ENCODE assay signal across 1 cellular context in the genomic region with DNA sequence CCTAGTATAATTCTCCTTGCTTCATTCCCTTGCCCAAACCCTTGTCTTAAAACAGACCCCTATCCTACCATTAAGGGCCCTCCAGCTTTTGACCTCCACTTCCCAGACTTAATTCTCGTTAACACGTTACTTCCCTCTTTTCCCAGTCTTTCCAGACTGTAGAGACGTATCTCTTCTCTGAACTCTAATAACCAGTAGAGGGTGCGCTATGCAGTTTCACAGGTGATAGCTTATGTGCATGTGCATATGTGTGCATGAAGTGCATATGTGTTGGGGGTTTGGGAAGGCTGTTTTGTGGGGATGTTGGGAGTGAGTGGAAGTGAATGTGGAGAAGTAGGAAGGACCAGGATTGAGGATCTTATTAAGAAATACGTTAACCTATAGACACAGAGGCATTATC.
TF ChIP-seq lines count a peak whose summit lies in the region.

No MANE protein-coding gene starts in this region.

TF ChIP-seq in HepG2, 621 proteins besides CTCF, POLR2A, EP300 and RAD21 (continued from another document):
- TF ChIP-seq, protein P1, sequence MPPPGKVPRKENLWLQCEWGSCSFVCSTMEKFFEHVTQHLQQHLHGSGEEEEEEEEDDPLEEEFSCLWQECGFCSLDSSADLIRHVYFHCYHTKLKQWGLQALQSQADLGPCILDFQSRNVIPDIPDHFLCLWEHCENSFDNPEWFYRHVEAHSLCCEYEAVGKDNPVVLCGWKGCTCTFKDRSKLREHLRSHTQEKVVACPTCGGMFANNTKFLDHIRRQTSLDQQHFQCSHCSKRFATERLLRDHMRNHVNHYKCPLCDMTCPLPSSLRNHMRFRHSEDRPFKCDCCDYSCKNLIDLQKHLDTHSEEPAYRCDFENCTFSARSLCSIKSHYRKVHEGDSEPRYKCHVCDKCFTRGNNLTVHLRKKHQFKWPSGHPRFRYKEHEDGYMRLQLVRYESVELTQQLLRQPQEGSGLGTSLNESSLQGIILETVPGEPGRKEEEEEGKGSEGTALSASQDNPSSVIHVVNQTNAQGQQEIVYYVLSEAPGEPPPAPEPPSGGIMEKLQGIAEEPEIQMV (CRISPR knock-in tag; IDR thresholded peaks at IDR 0.05; ENCODE audit: low read depth): no peak
- no peak for TF ChIP-seq EZH2 (conservative IDR thresholded peaks at IDR 0.05; ENCODE audit: low read depth, low read length)
- TF ChIP-seq FOXO4 (CRISPR knock-in tag; conservative IDR thresholded peaks at IDR 0.05): no peak
- TF ChIP-seq ZNF44 (CRISPR knock-in tag; IDR thresholded peaks at IDR 0.05): no peak
- no peak for TF ChIP-seq ZNF644 (CRISPR knock-in tag; IDR thresholded peaks at IDR 0.05; ENCODE audit: low read depth)
- TF ChIP-seq ZNF10 (CRISPR knock-in tag; IDR thresholded peaks at IDR 0.05; ENCODE audit: borderline replicate concordance, low read depth): no peak
- TF ChIP-seq KLF16 (CRISPR knock-in tag; IDR thresholded peaks at IDR 0.05): no peak
- TF ChIP-seq SRSF4 (IDR thresholded peaks at IDR 0.05; ENCODE audit: low read depth, low read length, poor library complexity, severe bottlenecking): no peak
- TF ChIP-seq NFE2 (CRISPR knock-in tag; IDR thresholded peaks at IDR 0.05): no peak
